Comparison of ENCODE assay signal across 8 cellular contexts in the genomic region with DNA sequence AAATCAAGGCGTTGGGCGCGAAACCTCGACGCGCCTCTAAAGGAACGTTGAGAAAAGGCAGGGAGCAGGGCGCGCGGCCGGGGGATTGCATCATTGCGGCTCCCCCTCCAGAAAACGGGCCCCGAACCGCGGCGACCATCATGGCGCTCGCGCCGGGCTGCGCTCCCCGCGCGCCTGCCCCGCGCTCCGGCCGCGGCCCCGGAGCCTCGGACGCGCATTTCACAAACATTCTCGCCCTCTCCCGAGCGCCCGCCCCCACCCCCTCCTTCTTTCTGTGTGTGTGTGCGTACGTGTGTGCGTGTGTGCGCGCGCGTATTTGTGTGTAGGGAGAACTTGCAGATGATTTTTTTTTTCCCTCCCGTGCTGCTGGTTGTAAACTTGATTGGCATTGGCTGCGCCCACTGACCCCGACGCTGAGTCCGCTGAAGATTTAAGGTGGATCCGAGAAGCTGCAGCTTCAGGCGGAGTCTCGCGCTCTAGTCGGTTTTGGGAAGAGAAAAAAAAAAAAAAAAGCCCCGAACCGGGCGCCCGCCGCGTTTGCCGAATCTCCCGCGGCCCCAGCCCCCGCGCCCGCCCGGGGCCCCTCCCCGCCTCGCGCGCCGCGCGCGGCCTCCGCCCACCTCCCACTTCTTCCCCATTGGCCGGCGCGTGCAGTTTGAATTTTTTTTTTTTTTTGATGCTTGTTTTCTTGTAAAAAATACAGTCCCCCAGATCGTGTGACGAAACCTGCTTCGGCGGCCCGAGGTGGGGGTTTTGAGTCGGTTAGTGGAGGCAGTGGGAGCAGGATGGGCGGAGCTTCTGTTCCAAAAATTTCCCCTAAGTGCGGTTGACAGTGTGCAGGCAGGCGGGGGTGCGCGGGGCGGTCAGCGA. TPM values are rescaled to one million over a fixed set of nuclear protein-coding genes. Genes with fewer than 3 reads are reported as not detected.
A peak's percentile ranks its signal among the peaks of the same experiment; 100 is the strongest.
DNase-seq lines count a peak whose midpoint lies in the region; ATAC-seq, FAIRE-seq and TF ChIP-seq lines count a peak whose summit lies in the region.

No MANE protein-coding gene starts in this region.

- peak overlapping the region; percentile 96 for H3K18ac ChIP-seq in H1 (ENCODE audit: extremely low read depth, low read length)

- H3K4me1 Mint-ChIP-seq in activated CD8-positive, alpha-beta memory T cell treated with anti-CD3 and anti-CD28 coated beads, Interleukin-2, amount 10 ng/mL, durations not matched to agents 7 days and 5 days, result peaks cover 39% of the 10 kb centered on the region

- H3K79me2 ChIP-seq in H1 (ENCODE audit: control insufficient read depth in 1 of 2, insufficient read depth in 2 of 2, low read length in 2 of 2), result peaks cover 0 to 4% of the 10 kb centered on the region in 2 experiments; a peak in 1 of 4 replicates

- no peak overlapping the region for H2AK5ac ChIP-seq in H1 (ENCODE audit: low read depth, low read length)

- peak overlapping the region; percentile 86 for H3K56ac ChIP-seq in H1 (replicated peaks; ENCODE audit: insufficient read length, low read depth, low read length)

- H3K4me1 ChIP-seq in H1 (replicated peaks in 1 of 4; ENCODE audit: control insufficient read depth in 3 of 4, insufficient read depth in 4 of 4, low read length in 3 of 4), result peaks cover 0 to 8% (median 0%) of the 10 kb centered on the region in 4 experiments; a peak in 4 of 7 replicates

- H2AFZ ChIP-seq in H1 (ENCODE audit: low read length), result peak overlapping the region; percentile 77; the same call in 1 of the 2 replicates

- H3K27ac ChIP-seq in H1 (ENCODE audit: low read depth, low read length), result peak overlapping the region; percentile 88

- peak; percentile 59 to 90 for TF ChIP-seq POLR2A in H1 (IDR thresholded peaks at IDR 0.05; ENCODE audit: control extremely low read depth in 1 of 2, low read depth in 2 of 2, low read length in 2 of 2)

- H3K4me2 ChIP-seq in H1 (ENCODE audit: insufficient read depth in 1 of 2, low read depth in 2 of 2, low read length in 2 of 2), result peak overlapping the region; percentile 67 to 95

- TF ChIP-seq EP300 in H1 (IDR thresholded peaks at IDR 0.05; ENCODE audit: borderline replicate concordance in 1 of 2, low read depth in 2 of 2, low read length in 2 of 2), result peak in 1 of 2 experiments; percentile 41; a peak in 1 of 3 replicates

- TF ChIP-seq CTCF in H1 (IDR thresholded peaks at IDR 0.05; ENCODE audit: control extremely low read depth in 1 of 3, insufficient read depth in 1 of 3, low read depth in 1 of 3, low read length in 3 of 3), result peak in 1 of 3 experiments; percentile 8; a peak in 1 of 4 replicates

- peak overlapping the region; percentile 98 for H4K5ac ChIP-seq in H1 (ENCODE audit: insufficient read length, low read depth, low read length)

- H3K9ac ChIP-seq in H1 (replicated peaks in 1 of 4; ENCODE audit: extremely low read depth in 1 of 4, low read depth in 3 of 4, low read length in 3 of 4), result peak overlapping the region; percentile 72 to 83 (median 79)

- no peak overlapping the region for H3K4ac ChIP-seq in H1 (replicated peaks; ENCODE audit: insufficient read length, low read depth, low read length)

- H4K91ac ChIP-seq in H1 (replicated peaks; ENCODE audit: insufficient read length, low read length), result peak overlapping the region; percentile 96

- H3K4me3 Mint-ChIP-seq in activated CD8-positive, alpha-beta memory T cell treated with anti-CD3 and anti-CD28 coated beads, Interleukin-2, amount 10 ng/mL, durations not matched to agents 7 days and 5 days, result peak overlapping the region; percentile 96

- peak overlapping the region; percentile 74 to 98 (median 88) for H3K4me3 ChIP-seq in H1 (ENCODE audit: extremely low read depth in 1 of 4, insufficient read depth in 2 of 4, low read depth in 3 of 4, low read length in 4 of 4)

- CTCF ChIA-PET in activated CD8-positive, alpha-beta memory T cell treated with anti-CD3 and anti-CD28 coated beads, Interleukin-2, amount 10 ng/mL, durations not matched to agents 7 days and 5 days (lab: Charles Lee), result interaction anchor here (0.7 to 7.8 kb wide), 3 partner anchors 10 to 341 kb away, joined by 3 to 71 read pairs (median 29); partner anchors contain the start of gene CDKN1B
- CTCF ChIA-PET in H1 (lab: Charles Lee; ENCODE audit: partially characterized antibody), result interaction anchor here (0.6 to 3.8 kb wide), 3 partner anchors 9 to 58 kb away, joined by 3 to 23 read pairs (median 4); no protein-coding TSS in a partner anchor

- no peak for TF ChIP-seq RAD21 in H1 (IDR thresholded peaks at IDR 0.05 in 1 of 2, conservative IDR thresholded peaks at IDR 0.05 in 1 of 2; ENCODE audit: low read depth in 2 of 2, low read length in 2 of 2)

- no peaks in the 10 kb centered on the region for H3K9me3 ChIP-seq in H1 (ENCODE audit: insufficient read depth in 2 of 2, low read depth in 1 of 2, low read length in 1 of 2)

- DNase-seq in COLO829 (ENCODE audit: low spot score) (peak; percentile 91), HT-29 (ENCODE audit: low spot score) (peak; percentile 95), H1 (ENCODE audit: low read depth in 1 of 2, low spot score in 2 of 2) (peak in 1 of 2 experiments; percentile 86), mesenteric fat pad (ENCODE audit: low spot score) (peak; percentile 94)
- DNase-seq in NK-92 treated with Interleukin-12 subunit alpha and Interleukin-12 subunit beta, amount 100 ng/mL, for 24 hours (lab: John Stamatoyannopoulos, UW), result peak; percentile 81
- DNase-seq in activated CD8-positive, alpha-beta memory T cell treated with anti-CD3 and anti-CD28 coated beads, Interleukin-2, amount 10 ng/mL, durations not matched to agents 7 days and 5 days, result peak; percentile 98
- peak; percentile 73 for DNase-seq in stimulated activated CD8-positive, alpha-beta memory T cell treated with anti-CD3 and anti-CD28 coated beads, Interleukin-15, amount 100 ng/mL, for 1 hour (ENCODE audit: low read depth)

- peaks cover 0 to 24% (median 8%) of the 10 kb centered on the region in 4 experiments; a peak in 5 of 8 replicates for H3K36me3 ChIP-seq in H1 (ENCODE audit: control insufficient read depth in 2 of 4, insufficient read depth in 4 of 4, low read length in 3 of 4)

- H3K27me3 Mint-ChIP-seq in activated CD8-positive, alpha-beta memory T cell treated with anti-CD3 and anti-CD28 coated beads, Interleukin-2, amount 10 ng/mL, durations not matched to agents 7 days and 5 days, result no peaks in the 10 kb centered on the region

- 3% methylated on average over 29 of the region's 93 CpGs; no CpG with 5 or more reads in 1 of the 2 experiments for WGBS in H1 (ENCODE audit: extremely low coverage in 1 of 2, insufficient coverage in 1 of 2, insufficient read length in 1 of 2, insufficient replicate concordance in 2 of 2, low coverage in 1 of 2, low lambda C conversion rate in 2 of 2, missing lambda C conversion rate in 1 of 2), 2 experiments

- H2BK20ac ChIP-seq in H1 (ENCODE audit: low read length), result no peak overlapping the region

- no peak overlapping the region for H3K23ac ChIP-seq in H1 (ENCODE audit: insufficient read length)

- FAIRE-seq in H1 (lab: Jason Lieb, UNC), result no peak

- peak overlapping the region; percentile 95 for H2BK5ac ChIP-seq in H1 (ENCODE audit: low read depth, low read length)

- H3K9me3 Mint-ChIP-seq in activated CD8-positive, alpha-beta memory T cell treated with anti-CD3 and anti-CD28 coated beads, Interleukin-2, amount 10 ng/mL, durations not matched to agents 7 days and 5 days (ENCODE audit: low read depth), result no peaks in the 10 kb centered on the region

- ATAC-seq in GM21360 (IDR thresholded peaks at IDR 0.05; ENCODE audit: unreplicated experiment), result peak; percentile 50
- ATAC-seq in activated CD8-positive, alpha-beta memory T cell treated with anti-CD3 and anti-CD28 coated beads, Interleukin-2, amount 10 ng/mL, durations not matched to agents 7 days and 5 days, result peak; percentile 65

- H3K27me3 ChIP-seq in H1 (replicated peaks in 1 of 4; ENCODE audit: control insufficient read depth in 3 of 4, extremely low read depth in 1 of 4, insufficient read depth in 3 of 4, low read length in 3 of 4), result peaks cover 0 to 2% (median 0%) of the 10 kb centered on the region in 4 experiments; a peak in 1 of 7 replicates

- H4K8ac ChIP-seq in H1 (ENCODE audit: extremely low read depth, insufficient read depth, low read length), result peak overlapping the region; percentile 97

- H4K20me1 ChIP-seq in H1 (replicated peaks in 1 of 2; ENCODE audit: control insufficient read depth in 1 of 2, insufficient read depth in 2 of 2, low read length in 2 of 2), result no peaks in the 10 kb centered on the region

- no peak overlapping the region for H3K14ac ChIP-seq in H1 (ENCODE audit: insufficient read length)

- H3K27ac Mint-ChIP-seq in activated CD8-positive, alpha-beta memory T cell treated with anti-CD3 and anti-CD28 coated beads, Interleukin-2, amount 10 ng/mL, durations not matched to agents 7 days and 5 days, result peak overlapping the region; percentile 96

- H3K23me2 ChIP-seq in H1 (ENCODE audit: low read depth, low read length), result peaks cover 13% of the 10 kb centered on the region; the same call in 1 of the 2 replicates

- POLR2A ChIA-PET in H1 (lab: Charles Lee; ENCODE audit: partially characterized antibody), result interaction anchor here (0.6 to 4.5 kb wide), 20 partner anchors 10 to 459 kb away, joined by 3 to 51 read pairs (median 4); partner anchors contain the start of genes BORCS5 and LRP6

- peaks cover 73% of the 10 kb centered on the region for H3K36me3 Mint-ChIP-seq in activated CD8-positive, alpha-beta memory T cell treated with anti-CD3 and anti-CD28 coated beads, Interleukin-2, amount 10 ng/mL, durations not matched to agents 7 days and 5 days

- H2BK15ac ChIP-seq in H1 (ENCODE audit: low read length), result no peak overlapping the region

- peak overlapping the region; percentile 64 for H2BK120ac ChIP-seq in H1 (replicated peaks; ENCODE audit: low read depth, low read length)

- no peaks in the 10 kb centered on the region for H3K79me1 ChIP-seq in H1 (ENCODE audit: low read depth, low read length)

- 0 out of 2 replicates have a peak overlapping the region, but pooled peaks have one; percentile 39 for H2BK12ac ChIP-seq in H1 (ENCODE audit: low read depth, low read length)

RNA-seq across cellular contexts. Expression of gene CDKN1B, which starts 8.2 kb away (rescaled TPM):
- total RNA-seq in HT-29 (2014; rRNA removed; shearing (Covaris generic)), result 52.9 and 67.7 TPM in 2 replicates
- 100 to 1,000 TPM in 1 of 2 experiments, 10 to 100 TPM in 1; 99.2 to 105 TPM for total RNA-seq in activated CD8-positive, alpha-beta memory T cell treated with anti-CD3 and anti-CD28 coated beads, Interleukin-2, amount 10 ng/mL, durations not matched to agents 7 days and 5 days
- 27.2 and 28.8 TPM in 2 replicates for total RNA-seq in H1 (2021; fragmentation: NEBNext Ultra II Directional; extraction: Animal tissue kit (Norgen Biotek cat#: 25700))
- polyA plus RNA-seq in H1 (2011; rRNA removed), result 6.5 and 9.4 TPM in 2 replicates
- polyA plus RNA-seq in H1 (2011; cell fraction: cytosol; rRNA removed), result 11.1 TPM
- 9.4 TPM for polyA plus RNA-seq in H1 (2011; cell fraction: nucleus; rRNA removed)
- 14.5 to 18.1 TPM (median 17.0 TPM) in 4 replicates for polyA plus RNA-seq in H1 (2012, experiment 1 of 2)
- polyA plus RNA-seq in H1 (2012, experiment 2 of 2), result 8.3 TPM
- polyA plus RNA-seq in H1 (2013, experiment 1 of 2), result 15.1 TPM
- 14.9 TPM for polyA plus RNA-seq in H1 (2013, experiment 2 of 2)
- 4.2 and 6.1 TPM in 2 replicates for polyA minus RNA-seq in H1 (2011; rRNA and poly(A)+ RNA removed)
- 18.7 TPM for polyA minus RNA-seq in H1 (2011; cell fraction: cytosol; rRNA and poly(A)+ RNA removed)
- polyA minus RNA-seq in H1 (2011; cell fraction: nucleus; rRNA and poly(A)+ RNA removed), result 11.4 TPM
- 28.9 TPM for total RNA-seq in mesenteric fat pad

RNA-seq across cellular contexts. Expression of gene GPR19, which starts 29.3 kb away (rescaled TPM):
- total RNA-seq in HT-29 (2014; rRNA removed; shearing (Covaris generic)), result 0.25 and 1.0 TPM in 2 replicates
- total RNA-seq in activated CD8-positive, alpha-beta memory T cell treated with anti-CD3 and anti-CD28 coated beads, Interleukin-2, amount 10 ng/mL, durations not matched to agents 7 days and 5 days, result 10 to 100 TPM; 15.1 to 16.8 TPM
- 17.1 and 19.1 TPM in 2 replicates for total RNA-seq in H1 (2021; fragmentation: NEBNext Ultra II Directional; extraction: Animal tissue kit (Norgen Biotek cat#: 25700))
- polyA plus RNA-seq in H1 (2011; rRNA removed), result 10.9 and 19.3 TPM in 2 replicates
- 13.2 TPM for polyA plus RNA-seq in H1 (2011; cell fraction: cytosol; rRNA removed)
- 9.3 TPM for polyA plus RNA-seq in H1 (2011; cell fraction: nucleus; rRNA removed)
- 12.8 to 15.4 TPM (median 14.3 TPM) in 4 replicates for polyA plus RNA-seq in H1 (2012, experiment 1 of 2)
- polyA plus RNA-seq in H1 (2012, experiment 2 of 2), result 2.7 TPM
- polyA plus RNA-seq in H1 (2013, experiment 1 of 2), result 20.5 TPM
- 21.2 TPM for polyA plus RNA-seq in H1 (2013, experiment 2 of 2)
- 27.4 and 30.6 TPM in 2 replicates for polyA minus RNA-seq in H1 (2011; rRNA and poly(A)+ RNA removed)
- 6.8 TPM for polyA minus RNA-seq in H1 (2011; cell fraction: cytosol; rRNA and poly(A)+ RNA removed)
- 21.1 TPM for polyA minus RNA-seq in H1 (2011; cell fraction: nucleus; rRNA and poly(A)+ RNA removed)
- not detected for total RNA-seq in mesenteric fat pad
